Comparison of ENCODE assay signal across 12 cellular contexts in the genomic region with DNA sequence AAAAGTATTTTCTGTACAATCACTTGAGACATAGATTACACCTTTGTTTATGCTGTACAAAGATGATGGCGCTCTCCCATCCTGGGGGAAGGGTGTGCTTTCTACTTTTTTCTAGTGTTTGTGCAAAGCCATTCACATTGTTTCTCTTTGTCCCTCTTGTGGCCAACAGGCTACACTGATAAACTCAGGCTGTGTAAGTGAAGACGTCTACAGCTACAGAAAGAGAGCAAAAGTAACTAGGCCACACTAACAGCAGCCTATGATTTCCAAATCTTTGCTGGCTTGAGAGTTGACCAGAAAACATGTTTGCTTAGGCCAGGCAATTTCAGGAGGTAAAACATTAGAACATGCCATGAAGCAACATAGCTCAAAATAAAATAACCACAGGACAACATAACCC.
DNase-seq lines count a peak whose midpoint lies in the region; ATAC-seq and TF ChIP-seq lines count a peak whose summit lies in the region.
"Had no signal": no experiment of that assay in that cellular context is flagged by ENCODE, and none has a peak within 500 bp of the region (broad histone marks: within the 10 kb centered on the region; RNA-seq: fewer than 3 reads in every experiment).

No MANE protein-coding gene starts in this region.

- H3K4me3 ChIP-seq in HEK293 (ENCODE audit: low read depth, low read length): no peak overlapping the region
- H3K4me3 ChIP-seq in lower leg skin (ENCODE audit: low read depth, poor library complexity, severe bottlenecking): no peak overlapping the region
- H3K4me3 ChIP-seq: sigmoid colon had no signal

- TF ChIP-seq POLR2A in lower leg skin (IDR thresholded peaks at IDR 0.05): no peak

- 86 to 88% methylated on average over 2 of the region's 2 CpGs for WGBS in lower leg skin, 2 donors

- CTCF ChIA-PET in HEK293 (lab: Yijun Ruan, JAX): interaction anchor here (0.5 to 1.4 kb wide), 3 partner anchors 63 to 249 kb away, joined by 3 to 6 read pairs (median 3); no protein-coding TSS in a partner anchor

- POLR2A ChIA-PET in HEK293 (lab: Yijun Ruan, JAX): no interaction called here

- H3K9me3 ChIP-seq in HEK293 (ENCODE audit: control insufficient read depth, insufficient read depth, low read depth, low read length): no peaks in the 10 kb centered on the region
- H3K9me3 ChIP-seq: sigmoid colon had no signal

- H3K27ac ChIP-seq in HEK293 (ENCODE audit: extremely low read depth, low read depth, low read length) (no peak overlapping the region), VCaP (no peak overlapping the region)
- H3K27ac ChIP-seq: sigmoid colon had no signal

- H3K4me1 ChIP-seq in HEK293 (ENCODE audit: control insufficient read depth, insufficient read depth, low read length): peaks cover 9% of the 10 kb centered on the region
- H3K4me1 ChIP-seq: sigmoid colon had no signal

- intact Hi-C loops in lower leg skin (cut with DNase I; ENCODE audit: low total_unique reads): no loop called here

- DNase-seq in AG09319 (ENCODE audit: extremely low read depth, low read depth) (no peak), iPS-NIHi11 (ENCODE audit: low spot score) (peak; percentile 32), lower leg skin (ENCODE audit: low spot score in 2 of 2) (no peak), occipital lobe (lab: John Stamatoyannopoulos, UW) (no peak), ureter (ENCODE audit: low spot score) (no peak)
- DNase-seq: activated T-cell treated with anti-CD3 and anti-CD28 coated beads, Interleukin-2, amount 50 U/mL, for 4 hours; caudate nucleus; CD8-positive, alpha-beta T cell; sigmoid colon had no signal

- H3K36me3 ChIP-seq in HEK293 (ENCODE audit: control insufficient read depth in 2 of 2, insufficient read depth in 1 of 2, low read length in 2 of 2): no peaks in the 10 kb centered on the region
- H3K36me3 ChIP-seq: sigmoid colon had no signal

- peak; percentile 17 for TF ChIP-seq CTCF in AG09319 (IDR thresholded peaks at IDR 0.05; ENCODE audit: low read depth, low read length)
- TF ChIP-seq CTCF in HEK293 (tag by site-specific recombination; IDR thresholded peaks at IDR 0.05): 0 out of 2 replicates have a peak, but pooled peaks have one; percentile 26
- TF ChIP-seq CTCF in VCaP (conservative IDR thresholded peaks at IDR 0.05): peak; percentile 65
- no peak for TF ChIP-seq CTCF in lower leg skin (IDR thresholded peaks at IDR 0.05)

- ATAC-seq in GM21825 (IDR thresholded peaks at IDR 0.05; ENCODE audit: unreplicated experiment): no peak
- ATAC-seq: activated T-cell treated with anti-CD3 and anti-CD28 coated beads, Interleukin-2, amount 50 U/mL, for 4 hours; CD8-positive, alpha-beta T cell had no signal

TF ChIP-seq in HEK293, 187 proteins besides CTCF, POLR2A, EP300 and RAD21:
- TF ChIP-seq ZNF830 (tag by site-specific recombination; IDR thresholded peaks at IDR 0.05; ENCODE audit: low read depth) (no peak), ZNF768 (tag by site-specific recombination; IDR thresholded peaks at IDR 0.05) (no peak), GLIS2 (tag by site-specific recombination; IDR thresholded peaks at IDR 0.05) (no peak), ZEB2 (tag by site-specific recombination; IDR thresholded peaks at IDR 0.05) (no peak)
- TF ChIP-seq, protein P1, sequence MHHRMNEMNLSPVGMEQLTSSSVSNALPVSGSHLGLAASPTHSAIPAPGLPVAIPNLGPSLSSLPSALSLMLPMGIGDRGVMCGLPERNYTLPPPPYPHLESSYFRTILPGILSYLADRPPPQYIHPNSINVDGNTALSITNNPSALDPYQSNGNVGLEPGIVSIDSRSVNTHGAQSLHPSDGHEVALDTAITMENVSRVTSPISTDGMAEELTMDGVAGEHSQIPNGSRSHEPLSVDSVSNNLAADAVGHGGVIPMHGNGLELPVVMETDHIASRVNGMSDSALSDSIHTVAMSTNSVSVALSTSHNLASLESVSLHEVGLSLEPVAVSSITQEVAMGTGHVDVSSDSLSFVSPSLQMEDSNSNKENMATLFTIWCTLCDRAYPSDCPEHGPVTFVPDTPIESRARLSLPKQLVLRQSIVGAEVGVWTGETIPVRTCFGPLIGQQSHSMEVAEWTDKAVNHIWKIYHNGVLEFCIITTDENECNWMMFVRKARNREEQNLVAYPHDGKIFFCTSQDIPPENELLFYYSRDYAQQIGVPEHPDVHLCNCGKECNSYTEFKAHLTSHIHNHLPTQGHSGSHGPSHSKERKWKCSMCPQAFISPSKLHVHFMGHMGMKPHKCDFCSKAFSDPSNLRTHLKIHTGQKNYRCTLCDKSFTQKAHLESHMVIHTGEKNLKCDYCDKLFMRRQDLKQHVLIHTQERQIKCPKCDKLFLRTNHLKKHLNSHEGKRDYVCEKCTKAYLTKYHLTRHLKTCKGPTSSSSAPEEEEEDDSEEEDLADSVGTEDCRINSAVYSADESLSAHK (tag by site-specific recombination; IDR thresholded peaks at IDR 0.05): no peak
TF ChIP-seq in HEK293: peak in this region for 0.

Comparison
In these comparisons a context has a peak if more than half of its experiments do, and no peak if none do; other contexts are left out.
1. CTCF ChIP-seq: peak in AG09319 (single experiment), HEK293 (single experiment) and VCaP (single experiment); none in lower leg skin (0 of 3).